Comparison of ENCODE assay signal across 8 cellular contexts in genomic region chr6:136289579-136290405, GRCh38. TPM values are rescaled to one million over a fixed set of nuclear protein-coding genes. Genes with fewer than 3 reads are reported as not detected.
DNase-seq lines count a peak whose midpoint lies in the region; ATAC-seq, FAIRE-seq and TF ChIP-seq lines count a peak whose summit lies in the region.

A gene with protein sequence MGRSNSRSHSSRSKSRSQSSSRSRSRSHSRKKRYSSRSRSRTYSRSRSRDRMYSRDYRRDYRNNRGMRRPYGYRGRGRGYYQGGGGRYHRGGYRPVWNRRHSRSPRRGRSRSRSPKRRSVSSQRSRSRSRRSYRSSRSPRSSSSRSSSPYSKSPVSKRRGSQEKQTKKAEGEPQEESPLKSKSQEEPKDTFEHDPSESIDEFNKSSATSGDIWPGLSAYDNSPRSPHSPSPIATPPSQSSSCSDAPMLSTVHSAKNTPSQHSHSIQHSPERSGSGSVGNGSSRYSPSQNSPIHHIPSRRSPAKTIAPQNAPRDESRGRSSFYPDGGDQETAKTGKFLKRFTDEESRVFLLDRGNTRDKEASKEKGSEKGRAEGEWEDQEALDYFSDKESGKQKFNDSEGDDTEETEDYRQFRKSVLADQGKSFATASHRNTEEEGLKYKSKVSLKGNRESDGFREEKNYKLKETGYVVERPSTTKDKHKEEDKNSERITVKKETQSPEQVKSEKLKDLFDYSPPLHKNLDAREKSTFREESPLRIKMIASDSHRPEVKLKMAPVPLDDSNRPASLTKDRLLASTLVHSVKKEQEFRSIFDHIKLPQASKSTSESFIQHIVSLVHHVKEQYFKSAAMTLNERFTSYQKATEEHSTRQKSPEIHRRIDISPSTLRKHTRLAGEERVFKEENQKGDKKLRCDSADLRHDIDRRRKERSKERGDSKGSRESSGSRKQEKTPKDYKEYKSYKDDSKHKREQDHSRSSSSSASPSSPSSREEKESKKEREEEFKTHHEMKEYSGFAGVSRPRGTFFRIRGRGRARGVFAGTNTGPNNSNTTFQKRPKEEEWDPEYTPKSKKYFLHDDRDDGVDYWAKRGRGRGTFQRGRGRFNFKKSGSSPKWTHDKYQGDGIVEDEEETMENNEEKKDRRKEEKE (minus strand): TSS chr6:136289846. CDS start chr6:136279866, 9,980 bp downstream.

- peak within 1 kb of the TSS; percentile 94 for H3K4me2 ChIP-seq in trophoblast cell (ENCODE audit: low read length)

- no peaks in the 10 kb centered on the region for H3K9me3 ChIP-seq in adrenal gland (replicated peaks in 1 of 3)
- H3K9me3 ChIP-seq in trophoblast cell (ENCODE audit: insufficient read depth, low read depth, low read length), result no peaks in the 10 kb centered on the region
- no peaks in the 10 kb centered on the region for H3K9me3 ChIP-seq in transverse colon

- peak; percentile 98 for FAIRE-seq in GM12892 (lab: Jason Lieb, UNC)

- TF ChIP-seq CTCF in adrenal gland (IDR thresholded peaks at IDR 0.05) (peak in 1 of 6 experiments; percentile 21), transverse colon (IDR thresholded peaks at IDR 0.05) (no peak)

- intact Hi-C loops in adrenal gland (cut with DNase I), result no loop called here
- intact Hi-C loops in cardiac septum (cut with DNase I), result loop anchor here (2.0 kb wide), 1 partner anchor 791 kb away; no protein-coding TSS in a partner anchor
- intact Hi-C loops in transverse colon (cut with DNase I; ENCODE audit: low total_unique reads), result loop anchor here (5.0 kb wide), 1 partner anchor 933 kb away; no protein-coding TSS in a partner anchor

- peak; percentile 88 for TF ChIP-seq EP300 in transverse colon (IDR thresholded peaks at IDR 0.05; ENCODE audit: low read depth)

- H3K9ac ChIP-seq in trophoblast cell (ENCODE audit: low read length), result peak within 1 kb of the TSS; percentile 98

- H3K4ac ChIP-seq in trophoblast cell (ENCODE audit: low read depth, low read length), result peak within 1 kb of the TSS; percentile 82

- H3K27me3 ChIP-seq in adrenal gland (no peaks in the 10 kb centered on the region), trophoblast cell (ENCODE audit: insufficient read depth, low read length) (no peaks in the 10 kb centered on the region), transverse colon (no peaks in the 10 kb centered on the region)

- peak within 1 kb of the TSS; percentile 5 for H2AK5ac ChIP-seq in trophoblast cell (ENCODE audit: low read length)

- peak within 1 kb of the TSS; percentile 58 for H3K18ac ChIP-seq in trophoblast cell (ENCODE audit: low read length)

- peak within 1 kb of the TSS; percentile 66 for H2BK120ac ChIP-seq in trophoblast cell (ENCODE audit: insufficient read depth, low read length, poor library complexity)

- H3K4me1 ChIP-seq in adrenal gland (replicated peaks in 1 of 2), result peaks cover 27 to 47% of the 10 kb centered on the region in 2 donors
- H3K4me1 ChIP-seq in trophoblast cell (ENCODE audit: control insufficient read depth in 1 of 2, insufficient read depth in 2 of 2, low read length in 2 of 2), result peaks cover 3 to 5% of the 10 kb centered on the region in 2 experiments
- peaks cover 17 to 48% (median 40%) of the 10 kb centered on the region in 4 donors for H3K4me1 ChIP-seq in transverse colon

- H4K91ac ChIP-seq in trophoblast cell (ENCODE audit: low read depth, low read length), result peak within 1 kb of the TSS; percentile 94

- in situ Hi-C loops in transverse colon (cut with MboI; ENCODE audit: low pct_ligation_motif_present in 1 of 4, low pct_unique_long_range_greater_than_20kb in 1 of 4, low sequenced_read_pairs in 3 of 4), result loop anchor here in 1 of 4 donors (25.0 kb wide), 1 partner anchor 498 kb away; the partner anchor contains the start of gene MAP3K5

- peak within 1 kb of the TSS; percentile 48 for H2AFZ ChIP-seq in trophoblast cell (ENCODE audit: insufficient read depth, low read length, poor library complexity)

- H3K4me3 ChIP-seq in adrenal gland (peak within 1 kb of the TSS; percentile 63 to 94 (median 86)), trophoblast cell (ENCODE audit: low read depth, low read length) (peak within 1 kb of the TSS; percentile 93), transverse colon (peak within 1 kb of the TSS; percentile 67 to 86 (median 76))

- peak within 1 kb of the TSS; percentile 87 for H3K14ac ChIP-seq in trophoblast cell (ENCODE audit: low read length)

- TF ChIP-seq POLR2A in GM12892 (IDR thresholded peaks at IDR 0.05; ENCODE audit: low read depth, low read length), result peak; percentile 98
- TF ChIP-seq POLR2A in adrenal gland (IDR thresholded peaks at IDR 0.05), result peak; percentile 96 to 99
- TF ChIP-seq POLR2A in transverse colon (IDR thresholded peaks at IDR 0.05), result peak; percentile 99

- H3K79me2 ChIP-seq in trophoblast cell (ENCODE audit: control insufficient read depth, insufficient read depth, low read length, poor library complexity), result peaks cover 24% of the 10 kb centered on the region

- H4K8ac ChIP-seq in trophoblast cell (ENCODE audit: low read depth, low read length), result peak within 1 kb of the TSS; percentile 94

- WGBS in adrenal gland, 4 donors, result 0% methylated on average over 37 to 60 of the region's 60 CpGs
- no CpG with 5 or more reads among the region's 60 CpGs for WGBS in trophoblast cell (ENCODE audit: extremely low coverage, insufficient coverage, insufficient read length)
- WGBS in transverse colon (ENCODE audit: low coverage in 1 of 2), 2 donors, result 0% methylated on average over 14 to 46 of the region's 60 CpGs

- H3K27ac ChIP-seq in adrenal gland (peak within 1 kb of the TSS; percentile 95 to 100 (median 100)), trophoblast cell (ENCODE audit: low read depth, low read length) (peak within 1 kb of the TSS; percentile 94), transverse colon (peak within 1 kb of the TSS; percentile 98 to 99 (median 99))

- H3K79me1 ChIP-seq in trophoblast cell (ENCODE audit: low read length), result peaks cover 11% of the 10 kb centered on the region

- H2BK12ac ChIP-seq in trophoblast cell (ENCODE audit: low read length), result no peak within 1 kb of the TSS

- peak within 1 kb of the TSS; percentile 76 for H3K23ac ChIP-seq in trophoblast cell (ENCODE audit: low read length)

- peak; percentile 93 for ATAC-seq in HG02852 (IDR thresholded peaks at IDR 0.05; ENCODE audit: unreplicated experiment)

- H4K12ac ChIP-seq in trophoblast cell (ENCODE audit: low read depth, low read length), result peak within 1 kb of the TSS; percentile 85

- DNase-seq in GM12892 (ENCODE audit: insufficient read length) (peak; percentile 74), NCI-H146 (lab: John Stamatoyannopoulos, UW) (peak; percentile 100), T-helper 1 cell (peak; percentile 99 to 100 (median 99)), adrenal gland (peak; percentile 99 to 100 (median 100)), cardiac septum (ENCODE audit: low spot score) (peak; percentile 100), trophoblast cell (peak; percentile 100), transverse colon (peak; percentile 100)

- H3K36me3 ChIP-seq in adrenal gland (replicated peaks in 1 of 2), result no peaks in the 10 kb centered on the region
- H3K36me3 ChIP-seq in trophoblast cell (ENCODE audit: control insufficient read depth in 1 of 2, insufficient read depth in 2 of 2, low read length in 2 of 2), result peaks cover 0 to 2% of the 10 kb centered on the region in 2 experiments
- no peaks in the 10 kb centered on the region for H3K36me3 ChIP-seq in transverse colon

- H2BK5ac ChIP-seq in trophoblast cell (ENCODE audit: low read depth, low read length, poor library complexity), result peak within 1 kb of the TSS; percentile 73

RNA-seq across cellular contexts. Expression of the gene that starts here (rescaled TPM):
- 74.4 TPM for polyA plus RNA-seq in GM12892 (2012; ENCODE audit: missing spikeins)
- 100 to 1,000 TPM in 6 of 8 donors, 10 to 100 TPM in 2; 55.7 to 156 (median 112) TPM for total RNA-seq in adrenal gland
- polyA plus RNA-seq in adrenal gland, result 100 to 1,000 TPM in 1 of 3 donors, 10 to 100 TPM in 2; 27.7 to 207 (median 40.5) TPM
- 81.5 TPM for total RNA-seq in cardiac septum
- polyA plus RNA-seq in trophoblast cell (2013), result 141 and 143 TPM in 2 replicates
- 100 to 1,000 TPM in 3 of 4 donors, 10 to 100 TPM in 1; 88.7 to 495 (median 174) TPM for total RNA-seq in transverse colon

Comparison
In these comparisons a context has a peak if more than half of its experiments do, and no peak if none do; other contexts are left out.
1. Peak in every context shown above with its lines: DNase-seq, ATAC-seq, H3K4me3 ChIP-seq and H3K27ac ChIP-seq.
2. intact Hi-C loops: an anchor here in cardiac septum (2.0 kb wide) and transverse colon (5.0 kb wide); none called in adrenal gland.